ENCODE assay signal across 8 cellular contexts in genomic region chr5:113514263-113514590, GRCh38. TPM values are rescaled to one million over a fixed set of nuclear protein-coding genes. Genes with fewer than 3 reads are reported as not detected.
DNase-seq lines count a peak whose midpoint lies in the region; ATAC-seq, FAIRE-seq and TF ChIP-seq lines count a peak whose summit lies in the region.

No MANE protein-coding gene starts in this region.

- CTCF ChIA-PET in H1 (lab: Charles Lee; ENCODE audit: partially characterized antibody), result interaction anchor here (0.9 to 5.0 kb wide), 9 partner anchors 11 to 424 kb away, joined by 3 to 37 read pairs (median 4); no protein-coding TSS in a partner anchor

- H2BK20ac ChIP-seq in H1 (ENCODE audit: low read length), result no peak overlapping the region

- 15% methylated on average over 10 of the region's 10 CpGs; no CpG with 5 or more reads in 1 of the 2 experiments for WGBS in H1 (ENCODE audit: extremely low coverage in 1 of 2, insufficient coverage in 1 of 2, insufficient read length in 1 of 2, insufficient replicate concordance in 2 of 2, low coverage in 1 of 2, low lambda C conversion rate in 2 of 2, missing lambda C conversion rate in 1 of 2), 2 experiments

- H3K4me1 ChIP-seq in NT2/D1 (ENCODE audit: insufficient read depth, insufficient read length), result no peaks in the 10 kb centered on the region
- H3K4me1 ChIP-seq in H1 (replicated peaks in 1 of 4; ENCODE audit: control insufficient read depth in 3 of 4, insufficient read depth in 4 of 4, low read length in 3 of 4), result peaks cover 0 to 5% (median 2%) of the 10 kb centered on the region in 4 experiments; a peak in 3 of 7 replicates

- H4K91ac ChIP-seq in H1 (replicated peaks; ENCODE audit: insufficient read length, low read length), result no peak overlapping the region

- H3K9ac ChIP-seq in NT2/D1 (ENCODE audit: insufficient read length, low read depth) (peak overlapping the region; percentile 85), H1 (replicated peaks in 1 of 4; ENCODE audit: extremely low read depth in 1 of 4, low read depth in 3 of 4, low read length in 3 of 4) (peak overlapping the region; percentile 53 to 81 (median 74)), neural cell (ENCODE audit: low read length) (peak overlapping the region; percentile 94)

- no peak overlapping the region for H2AK5ac ChIP-seq in H1 (ENCODE audit: low read depth, low read length)

- H2BK12ac ChIP-seq in H1 (ENCODE audit: low read depth, low read length), result no peak overlapping the region

- no peak overlapping the region for H2BK120ac ChIP-seq in H1 (replicated peaks; ENCODE audit: low read depth, low read length)

- peak; percentile 48 for DNase-seq in DMS 273 (lab: John Stamatoyannopoulos, UW; ENCODE audit: unreplicated experiment)
- no peak for DNase-seq in DMS 273 treated with DMSO at 0.1 percent for 48 hours (lab: John Stamatoyannopoulos, UW)
- no peak for DNase-seq in NT2/D1 (ENCODE audit: low read depth, low spot score)
- no peak for DNase-seq in H1 (ENCODE audit: low read depth in 1 of 2, low spot score in 2 of 2)
- no peak for DNase-seq in stimulated activated CD4-positive, alpha-beta T cell treated with anti-CD3 and anti-CD28 coated beads, Interleukin-4, amount 100 ng/mL, for 1 hour
- DNase-seq in sciatic nerve (ENCODE audit: low spot score), result no peak

- H3K23ac ChIP-seq in H1 (ENCODE audit: insufficient read length), result no peak overlapping the region

- TF ChIP-seq CTCF in H1 (IDR thresholded peaks at IDR 0.05; ENCODE audit: control extremely low read depth in 1 of 3, insufficient read depth in 1 of 3, low read depth in 1 of 3, low read length in 3 of 3) (no peak), neural cell (IDR thresholded peaks at IDR 0.05; ENCODE audit: poor library complexity, severe bottlenecking) (no peak)

- intact Hi-C loops in sciatic nerve (cut with DNase I), result no loop called here

- H3K27ac ChIP-seq in H1 (ENCODE audit: low read depth, low read length) (peak overlapping the region; percentile 62; the same call in 1 of the 2 replicates), neural cell (ENCODE audit: low read length) (peak overlapping the region; percentile 85)

- no peaks in the 10 kb centered on the region for H3K79me1 ChIP-seq in H1 (ENCODE audit: low read depth, low read length)

- H2AFZ ChIP-seq in H1 (ENCODE audit: low read length) (peak overlapping the region; percentile 34; the same call in 1 of the 2 replicates), neural cell (ENCODE audit: low read depth, low read length) (peak overlapping the region; percentile 76)

- H3K4me2 ChIP-seq in H1 (ENCODE audit: insufficient read depth in 1 of 2, low read depth in 2 of 2, low read length in 2 of 2) (peak overlapping the region; percentile 76 to 78), neural cell (ENCODE audit: low read length) (peak overlapping the region; percentile 93)

- FAIRE-seq in H1 (lab: Jason Lieb, UNC), result no peak

- no peaks in the 10 kb centered on the region for H3K27me3 ChIP-seq in NT2/D1 (ENCODE audit: insufficient read depth, insufficient read length)
- no peaks in the 10 kb centered on the region for H3K27me3 ChIP-seq in H1 (replicated peaks in 1 of 4; ENCODE audit: control insufficient read depth in 3 of 4, extremely low read depth in 1 of 4, insufficient read depth in 3 of 4, low read length in 3 of 4)
- H3K27me3 ChIP-seq in neural cell (ENCODE audit: insufficient read depth, low read depth, low read length), result no peaks in the 10 kb centered on the region

- no peak overlapping the region for H3K14ac ChIP-seq in H1 (ENCODE audit: insufficient read length)

- no peak overlapping the region for H4K8ac ChIP-seq in H1 (ENCODE audit: extremely low read depth, insufficient read depth, low read length)

- H3F3A ChIP-seq in neural cell (ENCODE audit: insufficient read depth, low read length, poor library complexity, severe bottlenecking), result no peaks in the 10 kb centered on the region

- no peak for TF ChIP-seq POLR2A in H1 (IDR thresholded peaks at IDR 0.05; ENCODE audit: control extremely low read depth in 1 of 2, low read depth in 2 of 2, low read length in 2 of 2)

- no peak overlapping the region for H3K18ac ChIP-seq in H1 (ENCODE audit: extremely low read depth, low read length)

- peaks cover 0 to 13% of the 10 kb centered on the region in 2 experiments; a peak in 2 of 4 replicates for H3K79me2 ChIP-seq in H1 (ENCODE audit: control insufficient read depth in 1 of 2, insufficient read depth in 2 of 2, low read length in 2 of 2)
- peaks cover 37% of the 10 kb centered on the region for H3K79me2 ChIP-seq in neural cell (replicated peaks; ENCODE audit: insufficient read depth, low read length)

- POLR2A ChIA-PET in H1 (lab: Charles Lee; ENCODE audit: partially characterized antibody), result interaction anchor here (1.2 to 1.7 kb wide), 3 partner anchors 9 to 26 kb away, joined by 4 to 9 read pairs (median 5); partner anchors contain the start of gene MCC

- H2BK15ac ChIP-seq in H1 (ENCODE audit: low read length), result no peak overlapping the region

- no peak overlapping the region for H4K5ac ChIP-seq in H1 (ENCODE audit: insufficient read length, low read depth, low read length)

- no peak for ATAC-seq in HG03378 (IDR thresholded peaks at IDR 0.05; ENCODE audit: unreplicated experiment)
- ATAC-seq in sciatic nerve, result no peak

- no peak overlapping the region for H3K4ac ChIP-seq in H1 (replicated peaks; ENCODE audit: insufficient read length, low read depth, low read length)

- H3K9me2 ChIP-seq in neural cell (ENCODE audit: insufficient read depth, low read length), result no peaks in the 10 kb centered on the region

- H3K23me2 ChIP-seq in H1 (ENCODE audit: low read depth, low read length), result peaks cover 4% of the 10 kb centered on the region

- H3K4me3 ChIP-seq in NT2/D1 (ENCODE audit: insufficient read length, low read depth), result peak overlapping the region; percentile 64
- H3K4me3 ChIP-seq in H1 (ENCODE audit: extremely low read depth in 1 of 4, insufficient read depth in 2 of 4, low read depth in 3 of 4, low read length in 4 of 4), result peak overlapping the region; percentile 55 to 78 (median 72)
- peak overlapping the region; percentile 93 for H3K4me3 ChIP-seq in neural cell (ENCODE audit: low read length)

- H3K56ac ChIP-seq in H1 (replicated peaks; ENCODE audit: insufficient read length, low read depth, low read length), result no peak overlapping the region

- no peak for TF ChIP-seq RAD21 in H1 (IDR thresholded peaks at IDR 0.05 in 1 of 2, conservative IDR thresholded peaks at IDR 0.05 in 1 of 2; ENCODE audit: low read depth in 2 of 2, low read length in 2 of 2)
- no peak for TF ChIP-seq RAD21 in neural cell (conservative IDR thresholded peaks at IDR 0.05)

- H4K20me1 ChIP-seq in H1 (replicated peaks in 1 of 2; ENCODE audit: control insufficient read depth in 1 of 2, insufficient read depth in 2 of 2, low read length in 2 of 2), result peaks cover 0 to 2% of the 10 kb centered on the region in 2 experiments
- H4K20me1 ChIP-seq in neural cell (ENCODE audit: insufficient read depth), result no peaks in the 10 kb centered on the region

- H3K36me3 ChIP-seq in NT2/D1 (ENCODE audit: insufficient read depth, insufficient read length, low read length) (peaks cover 18% of the 10 kb centered on the region), H1 (ENCODE audit: control insufficient read depth in 2 of 4, insufficient read depth in 4 of 4, low read length in 3 of 4) (peaks cover 0 to 13% (median 0%) of the 10 kb centered on the region in 4 experiments; a peak in 1 of 8 replicates), neural cell (ENCODE audit: insufficient read depth, low read length) (peaks cover 5% of the 10 kb centered on the region)

- H3K9me3 ChIP-seq in NT2/D1 (ENCODE audit: insufficient read depth, low read length) (no peaks in the 10 kb centered on the region), H1 (ENCODE audit: insufficient read depth in 2 of 2, low read depth in 1 of 2, low read length in 1 of 2) (no peaks in the 10 kb centered on the region), neural cell (ENCODE audit: low read length) (no peaks in the 10 kb centered on the region)

- TF ChIP-seq EP300 in H1 (IDR thresholded peaks at IDR 0.05; ENCODE audit: borderline replicate concordance in 1 of 2, low read depth in 2 of 2, low read length in 2 of 2) (no peak), neural cell (conservative IDR thresholded peaks at IDR 0.05; ENCODE audit: poor library complexity, severe bottlenecking) (no peak)

- no peak overlapping the region for H2BK5ac ChIP-seq in H1 (ENCODE audit: low read depth, low read length)

TF ChIP-seq in H1, 55 proteins besides CTCF, POLR2A, EP300 and RAD21:
- no peak for TF ChIP-seq RXRA (IDR thresholded peaks at IDR 0.05; ENCODE audit: insufficient read depth, low read depth, low read length)
- peak; percentile 59; the same call in 1 of the 2 replicates for TF ChIP-seq TEAD4 (IDR thresholded peaks at IDR 0.05; ENCODE audit: low read depth, low read length)

RNA-seq across cellular contexts. Expression of gene YTHDC2, which starts 0.7 kb away (rescaled TPM):
- 19.2 and 20.1 TPM in 2 replicates for total RNA-seq in H1 (2021; fragmentation: NEBNext Ultra II Directional; extraction: Animal tissue kit (Norgen Biotek cat#: 25700))
- 2.6 and 4.3 TPM in 2 replicates for polyA plus RNA-seq in H1 (2011; rRNA removed)
- 6.0 TPM for polyA plus RNA-seq in H1 (2011; cell fraction: cytosol; rRNA removed)
- polyA plus RNA-seq in H1 (2011; cell fraction: nucleus; rRNA removed), result 4.2 TPM
- 9.1 to 12.9 TPM (median 10.9 TPM) in 4 replicates for polyA plus RNA-seq in H1 (2012, experiment 1 of 2)
- polyA plus RNA-seq in H1 (2012, experiment 2 of 2), result 0.39 TPM
- 9.5 TPM for polyA plus RNA-seq in H1 (2013, experiment 1 of 2)
- 8.5 TPM for polyA plus RNA-seq in H1 (2013, experiment 2 of 2)
- 16.3 and 21.5 TPM in 2 replicates for polyA minus RNA-seq in H1 (2011; rRNA and poly(A)+ RNA removed)
- 5.9 TPM for polyA minus RNA-seq in H1 (2011; cell fraction: cytosol; rRNA and poly(A)+ RNA removed)
- 35.5 TPM for polyA minus RNA-seq in H1 (2011; cell fraction: nucleus; rRNA and poly(A)+ RNA removed)
- polyA plus RNA-seq in neural cell, result 43.7 and 44.3 TPM in 2 replicates
- 105 and 122 TPM in 2 replicates for polyA minus RNA-seq in neural cell
- total RNA-seq in sciatic nerve, result 32.5 TPM

RNA-seq across cellular contexts. Expression of gene MCC, which starts 26.0 kb away (rescaled TPM):
- total RNA-seq in H1 (2021; fragmentation: NEBNext Ultra II Directional; extraction: Animal tissue kit (Norgen Biotek cat#: 25700)), result 17.8 and 18.3 TPM in 2 replicates
- polyA plus RNA-seq in H1 (2011; rRNA removed), result 2.6 and 2.8 TPM in 2 replicates
- 3.8 TPM for polyA plus RNA-seq in H1 (2011; cell fraction: cytosol; rRNA removed)
- 5.4 TPM for polyA plus RNA-seq in H1 (2011; cell fraction: nucleus; rRNA removed)
- polyA plus RNA-seq in H1 (2012, experiment 1 of 2), result 6.0 to 7.8 TPM (median 7.3 TPM) in 4 replicates
- polyA plus RNA-seq in H1 (2012, experiment 2 of 2), result 0.51 TPM
- polyA plus RNA-seq in H1 (2013, experiment 1 of 2), result 3.6 TPM
- polyA plus RNA-seq in H1 (2013, experiment 2 of 2), result 3.1 TPM
- 26.2 and 30.0 TPM in 2 replicates for polyA minus RNA-seq in H1 (2011; rRNA and poly(A)+ RNA removed)
- 10.4 TPM for polyA minus RNA-seq in H1 (2011; cell fraction: cytosol; rRNA and poly(A)+ RNA removed)
- 15.2 TPM for polyA minus RNA-seq in H1 (2011; cell fraction: nucleus; rRNA and poly(A)+ RNA removed)
- polyA plus RNA-seq in neural cell, result 2.2 and 4.6 TPM in 2 replicates
- polyA minus RNA-seq in neural cell, result 6.6 and 6.8 TPM in 2 replicates
- 41.9 TPM for total RNA-seq in sciatic nerve
